ENCODE assay signal across 18 cellular contexts in the genomic region with DNA sequence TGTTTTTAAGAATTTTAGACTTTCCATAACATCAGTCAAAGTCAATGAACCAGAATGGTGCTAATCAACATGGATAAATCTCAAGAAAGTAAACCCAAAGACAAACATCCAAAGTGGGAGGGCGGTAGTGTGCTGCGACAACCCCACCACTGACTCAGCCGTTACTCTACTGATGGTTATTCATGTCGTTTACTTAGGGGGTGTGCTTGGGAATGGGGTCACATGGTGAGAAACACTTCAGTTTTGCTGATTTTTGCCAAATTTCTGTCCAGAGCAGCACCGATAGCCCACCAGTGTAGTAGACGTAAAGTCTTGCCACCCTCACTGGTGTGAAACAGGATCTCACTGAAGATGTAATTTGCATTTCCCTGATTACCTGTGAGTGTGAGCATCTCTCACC.
A peak's percentile ranks its signal among the peaks of the same experiment; 100 is the strongest.
DNase-seq lines count a peak whose midpoint lies in the region; ATAC-seq and TF ChIP-seq lines count a peak whose summit lies in the region.
"Had no signal": no experiment of that assay in that cellular context is flagged by ENCODE, and none has a peak within 500 bp of the region (broad histone marks: within the 10 kb centered on the region; RNA-seq: fewer than 3 reads in every experiment).

No MANE protein-coding gene starts in this region.

- H3K23ac ChIP-seq in H9 (ENCODE audit: insufficient read length, low read depth, low read length) = no peak overlapping the region

- H2BK5ac ChIP-seq in H9 (ENCODE audit: insufficient read length, low read length) = no peak overlapping the region

- H3K14ac ChIP-seq in H9 (ENCODE audit: insufficient read depth, low read length) = no peak overlapping the region

- no peak overlapping the region for H2BK20ac ChIP-seq in H9 (ENCODE audit: low read depth, low read length, poor library complexity, severe bottlenecking)

- H3K36me3 ChIP-seq in BLaER1 treated with 17β-estradiol and CSF1 and Interleukin-3, amounts not matched to agents 10 nM and 100 nM = no peaks in the 10 kb centered on the region
- H3K36me3 ChIP-seq in RWPE2 (ENCODE audit: low read depth) = no peaks in the 10 kb centered on the region

- H3K9me3 ChIP-seq in BLaER1 treated with 17β-estradiol and CSF1 and Interleukin-3, amounts not matched to agents 10 nM and 100 nM (replicated peaks in 1 of 11) = peaks cover 0 to 8% (median 0%) of the 10 kb centered on the region in 11 experiments; a peak in 2 of 22 replicates
- no peaks in the 10 kb centered on the region for H3K9me3 ChIP-seq in H9 (ENCODE audit: control insufficient read depth, low read depth, low read length)
- H3K9me3 ChIP-seq in RWPE2 (ENCODE audit: severe bottlenecking) = no peaks in the 10 kb centered on the region
- H3K9me3 ChIP-seq: Caco-2 had no signal

- no peak overlapping the region for H3T11ph ChIP-seq in H9 (ENCODE audit: low read length)

- no peak overlapping the region for H2AK5ac ChIP-seq in H9 (ENCODE audit: insufficient read length, low read length)

- H3K4ac ChIP-seq in H9 (ENCODE audit: low read depth, low read length) = no peak overlapping the region

- no peak overlapping the region for H3K18ac ChIP-seq in H9 (ENCODE audit: insufficient read length, low read depth, low read length)

- H2AFZ ChIP-seq in H9 (ENCODE audit: low read length) = no peak overlapping the region

- peaks cover 43 to 100% (median 99%) of the 10 kb centered on the region in 10 experiments for H3K4me1 ChIP-seq in BLaER1 treated with 17β-estradiol and CSF1 and Interleukin-3, amounts not matched to agents 10 nM and 100 nM
- H3K4me1 ChIP-seq in H9 (ENCODE audit: insufficient read depth, low read length) (no peaks in the 10 kb centered on the region), RWPE2 (ENCODE audit: insufficient read depth, poor library complexity, severe bottlenecking) (no peaks in the 10 kb centered on the region)
- H3K4me1 ChIP-seq: Caco-2 had no signal

- peaks cover 3% of the 10 kb centered on the region for H3K27me3 Mint-ChIP-seq in H9 (ENCODE audit: low read depth)

- no peak overlapping the region for H3K56ac ChIP-seq in H9 (ENCODE audit: insufficient read length, low read depth, low read length)

- H3K27me3 ChIP-seq in BLaER1 treated with 17β-estradiol and CSF1 and Interleukin-3, amounts not matched to agents 10 nM and 100 nM = peaks cover 0 to 47% (median 7%) of the 10 kb centered on the region in 11 experiments; a peak in 13 of 22 replicates
- H3K27me3 ChIP-seq in H9 (ENCODE audit: insufficient read depth, low read length) = no peaks in the 10 kb centered on the region
- peaks cover 36% of the 10 kb centered on the region for H3K27me3 ChIP-seq in RWPE2 (ENCODE audit: insufficient read depth, poor library complexity, severe bottlenecking)

- no peaks in the 10 kb centered on the region for H3K9me3 Mint-ChIP-seq in H9
- H3K9me3 Mint-ChIP-seq: CD4-positive, alpha-beta T cell; CD8-positive, alpha-beta T cell had no signal

- no peak overlapping the region for H3K4me3 Mint-ChIP-seq in H9
- H3K4me3 Mint-ChIP-seq: B cell; CD4-positive, alpha-beta T cell; CD8-positive, alpha-beta T cell had no signal

- TF ChIP-seq CTCF in H9 (conservative IDR thresholded peaks at IDR 0.05) (no peak), RWPE2 (IDR thresholded peaks at IDR 0.05; ENCODE audit: poor library complexity, severe bottlenecking) (no peak)

- H4K91ac ChIP-seq in H9 (ENCODE audit: insufficient read length, low read depth, low read length) = no peak overlapping the region

- no peaks in the 10 kb centered on the region for H3K23me2 ChIP-seq in H9 (ENCODE audit: insufficient read length, low read depth, low read length, poor library complexity, severe bottlenecking)

- peak overlapping the region in 1 of 3 experiments; percentile 8; a peak in 1 of 7 replicates for H3K27ac Mint-ChIP-seq in H9
- H3K27ac Mint-ChIP-seq: B cell; CD4-positive, alpha-beta T cell; CD8-positive, alpha-beta T cell had no signal

- no peak overlapping the region for H2BK12ac ChIP-seq in H9 (ENCODE audit: insufficient read length, low read depth, low read length)

- H4K5ac ChIP-seq in H9 (ENCODE audit: insufficient read length, low read depth, low read length) = peak overlapping the region; percentile 53

- H3K9ac ChIP-seq in BLaER1 treated with 17β-estradiol and CSF1 and Interleukin-3, amounts not matched to agents 10 nM and 100 nM = no peak overlapping the region
- H3K9ac ChIP-seq in H9 (ENCODE audit: extremely low read depth, insufficient read length, low read length) = no peak overlapping the region

- no peak overlapping the region for H3K4me3 ChIP-seq in BLaER1 treated with 17β-estradiol and CSF1 and Interleukin-3, amounts not matched to agents 10 nM and 100 nM
- no peak overlapping the region for H3K4me3 ChIP-seq in RWPE2 (ENCODE audit: severe bottlenecking)

- H2BK15ac ChIP-seq in H9 (ENCODE audit: low read depth, low read length) = no peak overlapping the region

- no peak overlapping the region for H4K8ac ChIP-seq in H9 (replicated peaks; ENCODE audit: insufficient read length, low read depth, low read length)

- H3K79me1 ChIP-seq in H9 (ENCODE audit: insufficient read depth, low read depth, low read length, poor library complexity, severe bottlenecking) = no peaks in the 10 kb centered on the region

- no peak overlapping the region for H3K27ac ChIP-seq in BLaER1 treated with 17β-estradiol and CSF1 and Interleukin-3, amounts not matched to agents 10 nM and 100 nM
- no peak overlapping the region for H3K27ac ChIP-seq in H9 (ENCODE audit: insufficient read length, low read depth, low read length)
- no peak overlapping the region for H3K27ac ChIP-seq in RWPE2 (ENCODE audit: poor library complexity, severe bottlenecking)
- H3K27ac ChIP-seq: C4-2B had no signal

- H3K79me2 ChIP-seq in H9 (ENCODE audit: insufficient read depth, low read length) = no peaks in the 10 kb centered on the region

- DNase-seq in H9 = no peak
- DNase-seq in RWPE2 (ENCODE audit: low spot score) = peak; percentile 7
- no peak for DNase-seq in hippocampal formation (lab: John Stamatoyannopoulos, UW)
- no peak for DNase-seq in AG20443 (ENCODE audit: low spot score)
- DNase-seq in posterior vena cava (ENCODE audit: low spot score) = no peak
- DNase-seq: 8988T; ACHN; AML-193; Caco-2; Calu3; CD4-positive, alpha-beta T cell; CD8-positive, alpha-beta T cell; DMS79 treated with DMSO at 0.1 percent for 48 hours; GF-D8 had no signal

- H3K4me1 Mint-ChIP-seq in H9 = peaks cover 4 to 6% of the 10 kb centered on the region in 2 experiments

- peak overlapping the region in 8 of 11 experiments; percentile 76 to 95 (median 80); a peak in 14 of 22 replicates for H3K4me2 ChIP-seq in BLaER1 treated with 17β-estradiol and CSF1 and Interleukin-3, amounts not matched to agents 10 nM and 100 nM
- no peak overlapping the region for H3K4me2 ChIP-seq in H9 (ENCODE audit: insufficient read depth, insufficient read length, low read length)

- ATAC-seq in RWPE2 (ENCODE audit: low read depth) (no peak), GM21367 (IDR thresholded peaks at IDR 0.05; ENCODE audit: unreplicated experiment) (no peak)
- ATAC-seq: CD8-positive, alpha-beta T cell had no signal

- intact Hi-C loops in posterior vena cava (cut with DNase I) = no loop called here

- H2BK120ac ChIP-seq in H9 (ENCODE audit: low read depth, low read length, poor library complexity, severe bottlenecking) = no peak overlapping the region

- H3K36me3 Mint-ChIP-seq in H9 (ENCODE audit: insufficient read depth in 1 of 3, low read depth in 3 of 3) = no peaks in the 10 kb centered on the region
- H3K36me3 Mint-ChIP-seq: CD8-positive, alpha-beta T cell had no signal

- no CpG with 5 or more reads among the region's 6 CpGs for WGBS in H9 (ENCODE audit: extremely low coverage, insufficient read length, low lambda C conversion rate)

- no peaks in the 10 kb centered on the region for H4K20me1 ChIP-seq in BLaER1 treated with 17β-estradiol and CSF1 and Interleukin-3, amounts not matched to agents 10 nM and 100 nM
- H4K20me1 ChIP-seq in H9 (ENCODE audit: control insufficient read depth, insufficient read depth, insufficient read length) = no peaks in the 10 kb centered on the region
